11 cellular contexts compared by ENCODE assay signal in genomic region chr17:50184057-50184456, GRCh38. TPM values are rescaled to one million over a fixed set of nuclear protein-coding genes. Genes with fewer than 3 reads are reported as not detected.
DNase-seq lines count a peak whose midpoint lies in the region; ATAC-seq, FAIRE-seq and TF ChIP-seq lines count a peak whose summit lies in the region.
"Had no signal": no experiment of that assay in that cellular context is flagged by ENCODE, and none has a peak within 500 bp of the region (broad histone marks: within the 10 kb centered on the region; RNA-seq: fewer than 3 reads in every experiment).

No MANE protein-coding gene starts in this region.

- CTCF ChIA-PET in RWPE1 (lab: Yijun Ruan, JAX) = interaction anchor here (1.1 kb wide), 1 partner anchor 14 kb away, joined by 6 read pairs; no protein-coding TSS in a partner anchor

- no peak overlapping the region for H3K4me3 ChIP-seq in fibroblast of villous mesenchyme (ENCODE audit: low read depth, low read length)

- no peak for TF ChIP-seq CTCF in RWPE1 (conservative IDR thresholded peaks at IDR 0.05; ENCODE audit: low read depth)
- TF ChIP-seq CTCF in fibroblast of villous mesenchyme (IDR thresholded peaks at IDR 0.05; ENCODE audit: insufficient read depth, low read depth, low read length) = peak; percentile 45

- ATAC-seq in stimulated activated naive B cell treated with anti-CD40 and anti-IgM and Interleukin-4, amounts not matched to agents 10 μg/mL and 1 μg/mL and 100 μg/mL, for 72 hours (replicated peaks) = peak; percentile 30 to 37

- no peaks in the 10 kb centered on the region for H3K9me3 Mint-ChIP-seq in T-helper 2 cell treated with Interferon-gamma antibody and Interleukin-4, amounts not matched to agents 5 μg/mL and 100 μg/mL, for 36 hours
- no peaks in the 10 kb centered on the region for H3K9me3 Mint-ChIP-seq in stimulated activated naive B cell treated with anti-CD40 and anti-IgM and Interleukin-4, amounts not matched to agents 10 μg/mL and 1 μg/mL and 100 μg/mL, for 72 hours

- FAIRE-seq in urothelium cell line (lab: Jason Lieb, UNC) = no peak

- peaks cover 13% of the 10 kb centered on the region for H3K4me1 Mint-ChIP-seq in T-helper 2 cell treated with Interferon-gamma antibody and Interleukin-4, amounts not matched to agents 5 μg/mL and 100 μg/mL, for 36 hours (ENCODE audit: low read depth)
- H3K4me1 Mint-ChIP-seq in stimulated activated naive B cell treated with anti-CD40 and anti-IgM and Interleukin-4, amounts not matched to agents 10 μg/mL and 1 μg/mL and 100 μg/mL, for 72 hours = peaks cover 36 to 39% of the 10 kb centered on the region in 2 donors

- H3K27me3 Mint-ChIP-seq in T-helper 2 cell treated with Interferon-gamma antibody and Interleukin-4, amounts not matched to agents 5 μg/mL and 100 μg/mL, for 36 hours (ENCODE audit: low read depth) = no peaks in the 10 kb centered on the region
- no peaks in the 10 kb centered on the region for H3K27me3 Mint-ChIP-seq in stimulated activated naive B cell treated with anti-CD40 and anti-IgM and Interleukin-4, amounts not matched to agents 10 μg/mL and 1 μg/mL and 100 μg/mL, for 72 hours

- no peak for DNase-seq in T-helper 2 cell treated with Interferon-gamma antibody and Interleukin-4, amounts not matched to agents 5 μg/mL and 100 μg/mL, for 36 hours (ENCODE audit: low spot score)
- DNase-seq in T-helper 2 cell (no peak), RWPE1 (ENCODE audit: low spot score) (no peak), fibroblast of villous mesenchyme (ENCODE audit: low read depth) (peak; percentile 66), urothelium cell line (ENCODE audit: low spot score) (no peak), DMS114 treated with DMSO at 0.1 percent for 48 hours (lab: John Stamatoyannopoulos, UW; ENCODE audit: unreplicated experiment) (no peak), SHP77 treated with DMSO at 0.1 percent for 48 hours (lab: John Stamatoyannopoulos, UW) (no peak)
- DNase-seq in stimulated activated naive B cell treated with anti-CD40 and anti-IgM and Interleukin-4, amounts not matched to agents 10 μg/mL and 1 μg/mL and 100 μg/mL, for 72 hours = no peak
- DNase-seq: activated CD8-positive, alpha-beta memory T cell treated with anti-CD3 and anti-CD28 coated beads, Interleukin-2, amount 50 U/mL, for 48 hours; NCI-H1694 treated with DMSO at 0.1 percent for 48 hours had no signal

- H3K27ac Mint-ChIP-seq in T-helper 2 cell treated with Interferon-gamma antibody and Interleukin-4, amounts not matched to agents 5 μg/mL and 100 μg/mL, for 36 hours = peak overlapping the region; percentile 83
- no peak overlapping the region for H3K27ac Mint-ChIP-seq in stimulated activated naive B cell treated with anti-CD40 and anti-IgM and Interleukin-4, amounts not matched to agents 10 μg/mL and 1 μg/mL and 100 μg/mL, for 72 hours

- no peaks in the 10 kb centered on the region for H3K36me3 Mint-ChIP-seq in T-helper 2 cell treated with Interferon-gamma antibody and Interleukin-4, amounts not matched to agents 5 μg/mL and 100 μg/mL, for 36 hours (ENCODE audit: low read depth)
- H3K36me3 Mint-ChIP-seq in stimulated activated naive B cell treated with anti-CD40 and anti-IgM and Interleukin-4, amounts not matched to agents 10 μg/mL and 1 μg/mL and 100 μg/mL, for 72 hours = no peaks in the 10 kb centered on the region

- POLR2A ChIA-PET in RWPE1 (lab: Yijun Ruan, JAX; ENCODE audit: low non-redundant PET) = no interaction called here

- H3K4me3 Mint-ChIP-seq in T-helper 2 cell treated with Interferon-gamma antibody and Interleukin-4, amounts not matched to agents 5 μg/mL and 100 μg/mL, for 36 hours = peak overlapping the region; percentile 68
- H3K4me3 Mint-ChIP-seq in stimulated activated naive B cell treated with anti-CD40 and anti-IgM and Interleukin-4, amounts not matched to agents 10 μg/mL and 1 μg/mL and 100 μg/mL, for 72 hours = peak overlapping the region; percentile 48 to 59

- peak overlapping the region; percentile 62 for H3K27ac ChIP-seq in RWPE1
- H3K27ac ChIP-seq: C4-2B had no signal

RNA-seq across cellular contexts. Expression of gene COL1A1, which starts 17.4 kb away (rescaled TPM):
- total RNA-seq in fibroblast of villous mesenchyme = 2,749 and 5,894 TPM in 2 replicates

RNA-seq across cellular contexts. Expression of gene SGCA, which starts 18.3 kb away (rescaled TPM):
- 0.32 TPM in 1 of 2 replicates, not detected in the other for total RNA-seq in fibroblast of villous mesenchyme

RNA-seq across cellular contexts. Expression of gene PPP1R9B, which starts 33.6 kb away (rescaled TPM):
- 38.7 and 47.1 TPM in 2 replicates for total RNA-seq in fibroblast of villous mesenchyme

RNA-seq across cellular contexts. Expression of gene SAMD14, which starts 54.1 kb away (rescaled TPM):
- total RNA-seq in fibroblast of villous mesenchyme = 4.7 and 5.8 TPM in 2 replicates
